In genomic region chr5:11692636-11693035, GRCh38 we compare ENCODE assay signal across 8 cellular contexts.
"Had no signal": no experiment of that assay in that cellular context is flagged by ENCODE, and none has a peak within 500 bp of the region (broad histone marks: within the 10 kb centered on the region; RNA-seq: fewer than 3 reads in every experiment).

No MANE protein-coding gene starts in this region.

- H3K27ac Mint-ChIP-seq: GM23338, HFFc6 had no signal

- H3K27ac ChIP-seq: GM23248 had no signal

- H3K4me3 Mint-ChIP-seq: GM23338, H9, HFFc6 had no signal

- H3K4me3 ChIP-seq: GM23248, GM23338, HAP-1 had no signal

- H3K4me1 ChIP-seq: HAP-1 had no signal

- H3K9me3 ChIP-seq: HAP-1 had no signal

- H3K36me3 ChIP-seq: HAP-1 had no signal

- DNase-seq: GM23248, GOT3, H7, H9, HCEC 1CT, HFFc6 had no signal

- H3K9me3 Mint-ChIP-seq: GM23338, H9 had no signal

- H3K4me1 Mint-ChIP-seq: GM23338, H9 had no signal
